Comparison of ENCODE assay signal across 8 cellular contexts in the genomic region with DNA sequence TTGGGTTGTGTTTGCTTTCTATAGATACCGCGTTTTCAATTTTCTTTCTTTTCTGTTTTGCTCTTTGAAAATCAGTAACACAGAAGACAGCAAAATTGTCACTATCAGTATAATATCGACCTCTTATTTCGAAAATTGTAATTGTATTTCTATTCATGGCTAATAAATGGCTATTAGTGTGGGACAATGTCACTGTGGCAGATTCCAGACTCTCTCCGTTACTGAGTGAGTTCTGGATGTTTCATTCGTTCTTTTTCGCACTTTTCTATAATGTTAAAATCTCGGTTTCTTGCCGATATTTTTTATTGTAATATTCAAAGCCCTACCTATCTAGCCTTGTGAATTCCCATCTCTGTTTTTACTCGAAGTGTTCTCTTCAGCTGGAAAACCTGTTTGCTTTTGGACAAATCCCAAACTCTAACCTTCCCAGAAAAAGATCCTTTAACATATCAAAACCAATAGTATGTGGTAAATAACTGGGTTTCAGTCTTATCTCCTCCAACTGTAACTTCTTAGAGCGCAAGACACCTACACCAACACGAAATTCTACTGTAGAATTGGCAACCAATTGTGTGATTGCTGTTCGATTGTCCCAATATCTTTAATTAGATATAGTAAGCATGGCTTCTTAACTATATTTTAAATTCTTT. TPM values are rescaled to one million over a fixed set of nuclear protein-coding genes. Genes with fewer than 3 reads are reported as not detected.
DNase-seq lines count a peak whose midpoint lies in the region; ATAC-seq, FAIRE-seq and TF ChIP-seq lines count a peak whose summit lies in the region.

No MANE protein-coding gene starts in this region.

- H2AFZ ChIP-seq in K562 (ENCODE audit: low read depth, low read length) = peak overlapping the region; percentile 89

- WGBS in K562 (ENCODE audit: insufficient coverage, low coverage, missing lambda C conversion rate) = under 1% methylated on average over 13 of the region's 13 CpGs

- H3K79me2 ChIP-seq in K562 (ENCODE audit: control insufficient read depth, insufficient read depth, low read length) = no peaks in the 10 kb centered on the region

- intact Hi-C loops in K562 (cut with micrococcal nuclease) (loop anchor here (1.0 to 5.0 kb wide), 6 partner anchors 45 to 367 kb away; a partner anchor contains a TSS), lower lobe of right lung (cut with DNase I) (no loop called here), vagina (cut with DNase I) (no loop called here)

- no peaks in the 10 kb centered on the region for H3K36me3 ChIP-seq in K562 (ENCODE audit: control insufficient read depth, insufficient read depth, low read length)
- H3K36me3 ChIP-seq in lower lobe of right lung = no peaks in the 10 kb centered on the region
- no peaks in the 10 kb centered on the region for H3K36me3 ChIP-seq in vagina

- H3K27ac ChIP-seq in HL-60 (replicated peaks) (peak overlapping the region; percentile 96), K562 (ENCODE audit: extremely low read depth, low read depth, low read length) (peak overlapping the region; percentile 99), lower lobe of right lung (peak overlapping the region; percentile 86), vagina (peak overlapping the region; percentile 85)

- H3K27me3 ChIP-seq in HL-60 (ENCODE audit: insufficient read depth, poor library complexity, severe bottlenecking) (no peaks in the 10 kb centered on the region), K562 (ENCODE audit: control insufficient read depth in 2 of 2, insufficient read depth in 2 of 2, low read length in 2 of 2) (no peaks in the 10 kb centered on the region), lower lobe of right lung (ENCODE audit: low read depth) (no peaks in the 10 kb centered on the region), vagina (no peaks in the 10 kb centered on the region)

- in situ Hi-C loops in K562 (cut with MboI) = loop anchor here (5.0 kb wide), 2 partner anchors 82 to 367 kb away; no protein-coding TSS in a partner anchor

- TF ChIP-seq CTCF in HL-60 (IDR thresholded peaks at IDR 0.05; ENCODE audit: insufficient read depth, low read length) (no peak), K562 (IDR thresholded peaks at IDR 0.05 in 2 of 3, conservative IDR thresholded peaks at IDR 0.05 in 1 of 3; ENCODE audit: insufficient read depth in 2 of 3, low read depth in 1 of 3, low read length in 3 of 3) (no peak), lower lobe of right lung (IDR thresholded peaks at IDR 0.05) (peak; percentile 4), vagina (IDR thresholded peaks at IDR 0.05) (peak in 1 of 3 experiments; percentile 65)

- H3K4me2 ChIP-seq in K562 (ENCODE audit: insufficient read depth, low read length) = peak overlapping the region; percentile 98

- H4K20me1 ChIP-seq in K562 (replicated peaks; ENCODE audit: control insufficient read depth, insufficient read depth, low read length) = no peaks in the 10 kb centered on the region

- no peak for FAIRE-seq in K562 (lab: Jason Lieb, UNC)

- H3K9me3 ChIP-seq in K562 (replicated peaks; ENCODE audit: control insufficient read depth, insufficient read depth, low read depth, low read length) (no peaks in the 10 kb centered on the region), lower lobe of right lung (no peaks in the 10 kb centered on the region), vagina (no peaks in the 10 kb centered on the region)

- CTCF ChIA-PET in K562 (lab: Yijun Ruan, JAX; ENCODE audit: low intra/inter-chr PET ratio) = interaction anchor here (0.6 kb wide), 2 partner anchors 29 to 105 kb away, joined by 3 read pairs; no protein-coding TSS in a partner anchor

- peak overlapping the region; percentile 58 for H3K4me3 ChIP-seq in HL-60 (replicated peaks; ENCODE audit: insufficient read depth, low read length)
- peak overlapping the region; percentile 66 for H3K4me3 ChIP-seq in K562
- peak overlapping the region; percentile 68 for H3K4me3 ChIP-seq in lower lobe of right lung
- H3K4me3 ChIP-seq in vagina = peak overlapping the region; percentile 60 to 67

- peak overlapping the region in 1 of 2 experiments; percentile 99; a peak in 3 of 4 replicates for H3K9ac ChIP-seq in K562 (ENCODE audit: insufficient read depth in 1 of 2, low read depth in 2 of 2, low read length in 2 of 2)

- DNase-seq in HL-60 (ENCODE audit: low read depth in 1 of 2, low spot score in 1 of 2) (no peak), K562 (ENCODE audit: extremely low read depth in 1 of 4, low spot score in 3 of 4) (no peak), lower lobe of right lung (no peak), vagina (ENCODE audit: extremely low spot score in 2 of 2) (no peak), NCI-H146 (lab: John Stamatoyannopoulos, UW) (no peak)
- DNase-seq in stimulated activated CD4-positive, alpha-beta T cell treated with anti-CD3 and anti-CD28 coated beads, Interleukin-1b, Interleukin-23, amount 100 ng/mL, for 48 hours = no peak

- no peak for TF ChIP-seq EP300 in K562 (IDR thresholded peaks at IDR 0.05; ENCODE audit: low read length)

- ATAC-seq in GM18517 (IDR thresholded peaks at IDR 0.05; ENCODE audit: unreplicated experiment) (peak; percentile 2), K562 (peak; percentile 15), lower lobe of right lung (peak in 1 of 2 donors; percentile 6), HG03039 (IDR thresholded peaks at IDR 0.05; ENCODE audit: unreplicated experiment) (no peak)

- no TSS peak for BruUV-seq in K562 (replicated peaks; lab: Mats Ljungman, UMichigan)

- H3K4me1 ChIP-seq in K562 (replicated peaks in 1 of 2; ENCODE audit: control insufficient read depth in 2 of 2, insufficient read depth in 2 of 2, low read length in 2 of 2) (peaks cover 22 to 24% of the 10 kb centered on the region in 2 experiments), lower lobe of right lung (peaks cover 20% of the 10 kb centered on the region), vagina (peaks cover 19% of the 10 kb centered on the region)

- TF ChIP-seq POLR2A in K562 (conservative IDR thresholded peaks at IDR 0.05) (no peak), vagina (IDR thresholded peaks at IDR 0.05) (no peak)

- no peaks in the 10 kb centered on the region for H3K9me1 ChIP-seq in K562 (ENCODE audit: control insufficient read depth, insufficient read depth, low read length)

- POLR2A ChIA-PET in K562 (lab: Yijun Ruan, JAX) = interaction anchor here (0.6 to 3.4 kb wide), 20 partner anchors 9 to 607 kb away, joined by 3 to 25 read pairs (median 4); a partner anchor contains a TSS

- TF ChIP-seq RAD21 in K562 (CRISPR knock-in tag; conservative IDR thresholded peaks at IDR 0.05 in 1 of 2, IDR thresholded peaks at IDR 0.05 in 1 of 2) = no peak; a peak in 1 of 4 replicates

TF ChIP-seq in K562, 482 proteins besides CTCF, POLR2A, EP300 and RAD21 (continues in another document):
- TF ChIP-seq, protein P1, sequence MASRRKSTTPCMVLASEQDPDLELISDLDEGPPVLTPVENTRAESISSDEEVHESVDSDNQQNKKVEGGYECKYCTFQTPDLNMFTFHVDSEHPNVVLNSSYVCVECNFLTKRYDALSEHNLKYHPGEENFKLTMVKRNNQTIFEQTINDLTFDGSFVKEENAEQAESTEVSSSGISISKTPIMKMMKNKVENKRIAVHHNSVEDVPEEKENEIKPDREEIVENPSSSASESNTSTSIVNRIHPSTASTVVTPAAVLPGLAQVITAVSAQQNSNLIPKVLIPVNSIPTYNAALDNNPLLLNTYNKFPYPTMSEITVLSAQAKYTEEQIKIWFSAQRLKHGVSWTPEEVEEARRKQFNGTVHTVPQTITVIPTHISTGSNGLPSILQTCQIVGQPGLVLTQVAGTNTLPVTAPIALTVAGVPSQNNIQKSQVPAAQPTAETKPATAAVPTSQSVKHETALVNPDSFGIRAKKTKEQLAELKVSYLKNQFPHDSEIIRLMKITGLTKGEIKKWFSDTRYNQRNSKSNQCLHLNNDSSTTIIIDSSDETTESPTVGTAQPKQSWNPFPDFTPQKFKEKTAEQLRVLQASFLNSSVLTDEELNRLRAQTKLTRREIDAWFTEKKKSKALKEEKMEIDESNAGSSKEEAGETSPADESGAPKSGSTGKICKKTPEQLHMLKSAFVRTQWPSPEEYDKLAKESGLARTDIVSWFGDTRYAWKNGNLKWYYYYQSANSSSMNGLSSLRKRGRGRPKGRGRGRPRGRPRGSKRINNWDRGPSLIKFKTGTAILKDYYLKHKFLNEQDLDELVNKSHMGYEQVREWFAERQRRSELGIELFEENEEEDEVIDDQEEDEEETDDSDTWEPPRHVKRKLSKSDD (conservative IDR thresholded peaks at IDR 0.05; ENCODE audit: low read length) = 0 out of 2 replicates have a peak, but pooled peaks have one; percentile 19
- TF ChIP-seq, protein P2, sequence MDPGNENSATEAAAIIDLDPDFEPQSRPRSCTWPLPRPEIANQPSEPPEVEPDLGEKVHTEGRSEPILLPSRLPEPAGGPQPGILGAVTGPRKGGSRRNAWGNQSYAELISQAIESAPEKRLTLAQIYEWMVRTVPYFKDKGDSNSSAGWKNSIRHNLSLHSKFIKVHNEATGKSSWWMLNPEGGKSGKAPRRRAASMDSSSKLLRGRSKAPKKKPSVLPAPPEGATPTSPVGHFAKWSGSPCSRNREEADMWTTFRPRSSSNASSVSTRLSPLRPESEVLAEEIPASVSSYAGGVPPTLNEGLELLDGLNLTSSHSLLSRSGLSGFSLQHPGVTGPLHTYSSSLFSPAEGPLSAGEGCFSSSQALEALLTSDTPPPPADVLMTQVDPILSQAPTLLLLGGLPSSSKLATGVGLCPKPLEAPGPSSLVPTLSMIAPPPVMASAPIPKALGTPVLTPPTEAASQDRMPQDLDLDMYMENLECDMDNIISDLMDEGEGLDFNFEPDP (CRISPR knock-in tag; IDR thresholded peaks at IDR 0.05) = no peak
- 0 out of 2 replicates have a peak, but pooled peaks have one; percentile 61 for TF ChIP-seq DNMT1 (IDR thresholded peaks at IDR 0.05)

RNA-seq across cellular contexts. Expression of a gene that starts 6.0 kb away (rescaled TPM):
- 126 and 209 TPM in 2 replicates for total RNA-seq in K562 (2011; cell fraction: chromatin; rRNA removed; ENCODE audit: low replicate concordance)
- total RNA-seq in K562 (2011; cell fraction: nucleolus; rRNA removed) = 109 and 121 TPM in 2 replicates
- total RNA-seq in K562 (2011; cell fraction: nucleoplasm; rRNA removed) = 238 and 352 TPM in 2 replicates
- total RNA-seq in K562 (2014; rRNA removed) = 46.1 and 57.8 TPM in 2 replicates
- 82.4 and 92.6 TPM in 2 replicates for total RNA-seq in K562 (2014; rRNA removed; fragmentation: Illumina TruSeq; extraction: Trizol)
- total RNA-seq in K562 (2015; rRNA removed; fragmentation: Illumina TruSeq; extraction: Trizol) = 63.2 and 66.5 TPM in 2 replicates
- total RNA-seq in K562 (2021) = 65.3 and 79.5 TPM in 2 replicates
- 89.9 and 153 TPM in 2 replicates for polyA plus RNA-seq in K562 (2011; rRNA removed)
- 43.0 and 55.8 TPM in 2 replicates for polyA plus RNA-seq in K562 (2011; cell fraction: cytosol; rRNA removed)
- 42.9 and 57.7 TPM in 2 replicates for polyA plus RNA-seq in K562 (2011; cell fraction: nucleus; rRNA removed)
- polyA plus RNA-seq in K562 (2012) = 46.5 and 47.2 TPM in 2 replicates
- polyA plus RNA-seq in K562 (2014; fragmentation: Illumina TruSeq; extraction: Trizol) = 64.6 and 75.9 TPM in 2 replicates
- polyA plus RNA-seq in K562 (2014; fragmentation: Nextera tagmentation; extraction: Ambion mirVana) = 10 to 100 TPM; 14.5 to 20.5 TPM
- 46.5 and 46.7 TPM in 2 replicates for polyA plus RNA-seq in K562 (2014; rRNA removed)
- 94.6 and 129 TPM in 2 replicates for polyA minus RNA-seq in K562 (2011; rRNA and poly(A)+ RNA removed)
- polyA minus RNA-seq in K562 (2011; cell fraction: cytosol; rRNA and poly(A)+ RNA removed) = 50.0 and 63.6 TPM in 2 replicates
- 22.6 and 35.3 TPM in 2 replicates for polyA minus RNA-seq in K562 (2011; cell fraction: nucleus; rRNA and poly(A)+ RNA removed)
- 85.9 TPM for total RNA-seq in lower lobe of right lung
- 69.7 TPM for total RNA-seq in vagina
